In the genomic region with DNA sequence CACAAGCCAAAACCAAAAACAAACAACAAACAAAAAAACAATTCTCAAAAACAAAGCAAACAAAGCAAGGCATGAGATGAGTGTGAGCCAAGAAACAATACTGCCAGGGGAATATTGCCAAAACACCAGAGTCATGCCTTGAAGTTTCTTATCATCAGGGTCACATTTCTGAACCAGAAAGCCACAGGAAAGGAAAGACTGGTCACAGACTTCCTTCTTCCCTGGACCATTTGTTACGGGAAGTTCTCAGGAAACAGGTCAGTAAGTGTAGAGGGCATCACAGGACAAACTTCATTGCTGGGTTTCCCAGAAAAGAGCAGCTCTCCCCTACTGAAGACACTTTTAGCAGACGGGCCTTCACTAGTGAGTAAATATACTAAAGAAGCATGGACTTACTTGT, we compare ENCODE assay signal across 11 cellular contexts.
DNase-seq lines count a peak whose midpoint lies in the region; ATAC-seq and TF ChIP-seq lines count a peak whose summit lies in the region.
"Had no signal": no experiment of that assay in that cellular context is flagged by ENCODE, and none has a peak within 500 bp of the region (broad histone marks: within the 10 kb centered on the region; RNA-seq: fewer than 3 reads in every experiment).

No MANE protein-coding gene starts in this region.

- no peaks in the 10 kb centered on the region for H3K36me3 ChIP-seq in right lobe of liver
- H3K36me3 ChIP-seq: prostate gland had no signal

- WGBS in right lobe of liver (ENCODE audit: insufficient coverage, low coverage, low lambda C conversion rate, missing lambda C conversion rate): 21% methylated on average over 2 of the region's 2 CpGs

- H3K9me3 ChIP-seq in right lobe of liver: no peaks in the 10 kb centered on the region
- no peaks in the 10 kb centered on the region for H3K9me3 ChIP-seq in CD4-positive, alpha-beta T cell (ENCODE audit: control insufficient read depth, low read length)
- H3K9me3 ChIP-seq: prostate gland had no signal

- ATAC-seq in right lobe of liver: peak; percentile 77 to 93 (median 86)
- no peak for ATAC-seq in CD4-positive, alpha-beta T cell (ENCODE audit: poor library complexity)

- TF ChIP-seq POLR2A in right lobe of liver (IDR thresholded peaks at IDR 0.05): no peak

- DNase-seq in LNCaP clone FGC (ENCODE audit: low read depth) (peak; percentile 59), right lobe of liver (no peak), superior temporal gyrus (ENCODE audit: extremely low spot score) (peak; percentile 80), glutamatergic neuron (no peak)
- DNase-seq in activated CD4-positive, CD25-positive, alpha-beta regulatory T cell (lab: John Stamatoyannopoulos, UW): no peak
- no peak for DNase-seq in activated CD4-positive, alpha-beta T cell treated with anti-CD3 and anti-CD28 coated beads for 1 hour
- DNase-seq in CD4-positive, alpha-beta T cell: no peak
- DNase-seq: activated CD4-positive, CD25-positive, alpha-beta regulatory T cell treated with anti-CD3 and anti-CD28 coated beads, Interleukin-2, amount 50 U/mL, for 72 hours; activated gamma-delta T cell had no signal

- TF ChIP-seq CTCF in LNCaP clone FGC (IDR thresholded peaks at IDR 0.05; ENCODE audit: control insufficient read depth, extremely low read depth, insufficient read depth): no peak
- no peak for TF ChIP-seq CTCF in right lobe of liver (IDR thresholded peaks at IDR 0.05)
- TF ChIP-seq CTCF in glutamatergic neuron (IDR thresholded peaks at IDR 0.05; ENCODE audit: partially characterized antibody, unreplicated experiment): no peak
- TF ChIP-seq CTCF in CD4-positive, alpha-beta T cell (IDR thresholded peaks at IDR 0.05): no peak

- POLR2A ChIA-PET in CD4-positive, alpha-beta T cell (lab: Charles Lee): no interaction called here

- H3K36me3 Mint-ChIP-seq in glutamatergic neuron (ENCODE audit: unreplicated experiment): peaks cover 11% of the 10 kb centered on the region
- H3K36me3 Mint-ChIP-seq in CD4-positive, alpha-beta T cell (ENCODE audit: low read depth): peaks cover 28% of the 10 kb centered on the region

- CTCF ChIA-PET in CD4-positive, alpha-beta T cell (lab: Charles Lee): no interaction called here

- peaks cover 11% of the 10 kb centered on the region for H3K9me3 Mint-ChIP-seq in glutamatergic neuron (ENCODE audit: unreplicated experiment)
- no peaks in the 10 kb centered on the region for H3K9me3 Mint-ChIP-seq in CD4-positive, alpha-beta T cell

- H3K4me1 ChIP-seq in right lobe of liver: peaks cover 0 to 9% (median 0%) of the 10 kb centered on the region in 4 donors
- H3K4me1 ChIP-seq: prostate gland had no signal

- intact Hi-C loops in right lobe of liver (cut with DNase I): no loop called here
- intact Hi-C loops in CD4-positive, alpha-beta T cell (cut with DNase I, micrococcal nuclease): no loop called here

- no peak overlapping the region for H3K27ac Mint-ChIP-seq in glutamatergic neuron (ENCODE audit: unreplicated experiment)
- H3K27ac Mint-ChIP-seq in CD4-positive, alpha-beta T cell: no peak overlapping the region

- H3K27ac ChIP-seq in cingulate gyrus (ENCODE audit: low read depth, low read length) (peak overlapping the region; percentile 98), right lobe of liver (peak overlapping the region in 1 of 3 donors; percentile 29)
- no peak overlapping the region for H3K27ac ChIP-seq in CD4-positive, alpha-beta T cell (ENCODE audit: low read depth, low read length)
- H3K27ac ChIP-seq: prostate gland had no signal

- H3K4me1 Mint-ChIP-seq in glutamatergic neuron (ENCODE audit: low read depth, unreplicated experiment): peaks cover 9% of the 10 kb centered on the region
- H3K4me1 Mint-ChIP-seq in CD4-positive, alpha-beta T cell (ENCODE audit: low read depth): no peaks in the 10 kb centered on the region

- no peaks in the 10 kb centered on the region for H3K27me3 ChIP-seq in right lobe of liver
- H3K27me3 ChIP-seq in CD4-positive, alpha-beta T cell (ENCODE audit: control insufficient read depth, insufficient read depth, low read length): no peaks in the 10 kb centered on the region

- no peak overlapping the region for H3K4me3 Mint-ChIP-seq in glutamatergic neuron (ENCODE audit: unreplicated experiment)
- no peak overlapping the region for H3K4me3 Mint-ChIP-seq in CD4-positive, alpha-beta T cell

- H3K4me3 ChIP-seq in LNCaP clone FGC (ENCODE audit: low read depth, low read length) (no peak overlapping the region), right lobe of liver (no peak overlapping the region)
- H3K4me3 ChIP-seq: prostate gland had no signal

- H3K27me3 Mint-ChIP-seq in glutamatergic neuron (ENCODE audit: unreplicated experiment): peaks cover 4% of the 10 kb centered on the region
- H3K27me3 Mint-ChIP-seq in CD4-positive, alpha-beta T cell: no peaks in the 10 kb centered on the region

Comparison
In these comparisons a context has a peak if more than half of its experiments do, and no peak if none do; other contexts are left out.
1. DNase-seq: peak in LNCaP clone FGC (single experiment) and superior temporal gyrus (single experiment); none in right lobe of liver (0 of 3), glutamatergic neuron (single experiment), activated CD4-positive, CD25-positive, alpha-beta regulatory T cell (0 of 4), activated CD4-positive, alpha-beta T cell treated with anti-CD3 and anti-CD28 coated beads for 1 hour (single experiment) and CD4-positive, alpha-beta T cell (0 of 10).